1 cellular context compared by ENCODE assay signal in genomic region chr6:32637883-32638282, GRCh38.
TF ChIP-seq lines count a peak whose summit lies in the region.

No MANE protein-coding gene starts in this region.

TF ChIP-seq in SK-N-SH treated with all-trans-retinoic acid at 6 μM for 48 hours, 23 proteins besides CTCF, POLR2A, EP300 and RAD21 (continued from another document):
- TF ChIP-seq TOX (CRISPR knock-in tag; IDR thresholded peaks at IDR 0.05; ENCODE audit: borderline replicate concordance): no peak
- TF ChIP-seq BACH2 (CRISPR knock-in tag; IDR thresholded peaks at IDR 0.05; ENCODE audit: borderline replicate concordance): no peak
- no peak for TF ChIP-seq ZNF8 (CRISPR knock-in tag; IDR thresholded peaks at IDR 0.05)
- no peak for TF ChIP-seq RARB (CRISPR knock-in tag; IDR thresholded peaks at IDR 0.05)
- TF ChIP-seq ARNTL (CRISPR knock-in tag; IDR thresholded peaks at IDR 0.05; ENCODE audit: borderline replicate concordance, low read depth): no peak
